Comparison of ENCODE assay signal across 1 cellular context in the genomic region with DNA sequence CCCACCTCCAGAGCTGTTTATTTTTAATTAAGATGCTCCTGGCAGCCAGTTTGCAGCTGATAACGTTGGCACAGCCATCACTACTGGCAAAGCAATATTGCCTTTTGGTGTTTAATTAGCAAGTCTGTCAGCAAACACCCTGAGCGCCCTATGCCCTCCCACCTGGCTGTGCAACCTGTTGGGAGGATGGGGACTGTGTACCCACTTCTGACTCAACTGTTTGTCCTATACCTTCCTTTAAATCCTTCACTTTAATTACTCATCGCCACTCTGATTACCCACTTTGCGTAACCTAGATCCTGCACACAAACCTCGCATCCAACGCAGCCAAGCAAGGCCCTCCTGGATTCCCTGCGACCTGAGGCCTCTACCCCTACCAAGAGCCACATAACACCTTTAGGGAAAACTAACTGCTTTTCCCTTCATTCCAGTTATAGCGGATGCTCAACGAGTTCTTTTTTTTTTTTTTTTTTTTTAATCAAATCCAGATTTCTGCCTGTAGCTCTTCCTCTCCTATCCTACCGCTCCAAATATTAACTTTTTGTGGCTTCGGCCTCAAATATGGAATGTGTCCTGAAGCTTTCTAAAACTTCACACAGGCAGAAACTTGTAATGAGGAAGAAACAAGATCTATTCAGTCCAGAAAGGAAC.
TF ChIP-seq lines count a peak whose summit lies in the region.

No MANE protein-coding gene starts in this region.

TF ChIP-seq in H1, 55 proteins besides CTCF, POLR2A, EP300 and RAD21:
- TF ChIP-seq CREB1 (IDR thresholded peaks at IDR 0.05): no peak
- TF ChIP-seq KDM1A (IDR thresholded peaks at IDR 0.05; ENCODE audit: borderline replicate concordance, low read length): no peak
- TF ChIP-seq TCF12 (IDR thresholded peaks at IDR 0.05; ENCODE audit: low read depth, low read length): no peak
- no peak for TF ChIP-seq ZNF274 (IDR thresholded peaks at IDR 0.05; ENCODE audit: borderline replicate concordance, extremely low read depth, low read length)
- TF ChIP-seq RBBP5 (IDR thresholded peaks at IDR 0.05; ENCODE audit: borderline replicate concordance, low read depth, low read length): no peak
- TF ChIP-seq SP4 (IDR thresholded peaks at IDR 0.05; ENCODE audit: low read length): no peak
- TF ChIP-seq EGR1 (IDR thresholded peaks at IDR 0.05; ENCODE audit: borderline replicate concordance, low read depth, low read length): no peak
- no peak for TF ChIP-seq CBX5 (IDR thresholded peaks at IDR 0.05; ENCODE audit: low read depth, low read length)
- no peak for TF ChIP-seq POLR2AphosphoS5 (IDR thresholded peaks at IDR 0.05; ENCODE audit: low read depth, low read length)
- no peak for TF ChIP-seq BCL11A (IDR thresholded peaks at IDR 0.05; ENCODE audit: low read depth in 2 of 2, low read length in 2 of 2)
- no peak for TF ChIP-seq SAP30 (IDR thresholded peaks at IDR 0.05; ENCODE audit: insufficient read depth, insufficient replicate concordance, low read length)
- no peak for TF ChIP-seq RNF2 (IDR thresholded peaks at IDR 0.05; ENCODE audit: borderline replicate concordance, low read depth, low read length, missing control alignments, poor library complexity, severe bottlenecking)
- TF ChIP-seq GTF2F1 (IDR thresholded peaks at IDR 0.05; ENCODE audit: borderline replicate concordance, low read depth, low read length): no peak
